Comparison of ENCODE assay signal across 37 cellular contexts in genomic region chr1:11869104-11869503, GRCh38. TPM values are rescaled to one million over a fixed set of nuclear protein-coding genes. Genes with fewer than 3 reads are reported as not detected.
"Had no signal": no experiment of that assay in that cellular context is flagged by ENCODE, and none has a peak within 500 bp of the region (broad histone marks: within the 10 kb centered on the region; RNA-seq: fewer than 3 reads in every experiment).

No MANE protein-coding gene starts in this region.

- FAIRE-seq: astrocyte, bronchial epithelial cell had no signal

- H3K4me1 ChIP-seq: adrenal gland, ascending aorta, body of pancreas, breast epithelium had no signal

- H3K4me3 ChIP-seq: adrenal gland, ascending aorta, body of pancreas, breast epithelium, cardiac muscle cell had no signal

- H3K9me3 ChIP-seq: adrenal gland, ascending aorta, body of pancreas, breast epithelium had no signal

- H3K27me3 ChIP-seq: adrenal gland, ascending aorta, body of pancreas, brain microvascular endothelial cell, breast epithelium, cardiac muscle cell had no signal

- ATAC-seq: activated naive CD4-positive, alpha-beta T cell treated with anti-CD3 and anti-CD28 coated beads, Interleukin-2, amount 50 U/mL, for 72 hours; activated naive CD8-positive, alpha-beta T cell treated with anti-CD3 and anti-CD28 coated beads, Interleukin-2, amount 50 U/mL, for 24 hours; activated T-cell treated with anti-CD3 and anti-CD28 coated beads, Interleukin-2, amount 50 U/mL, for 4 hours; activated T-cell treated with anti-CD3 and anti-CD28 coated beads, Interleukin-2, amount 50 U/mL, for 72 hours; activated T-helper 17 cell treated with anti-CD3 and anti-CD28 coated beads, Interleukin-2, amount 50 U/mL, for 72 hours; body of pancreas had no signal

- H3K36me3 ChIP-seq: adrenal gland, ascending aorta, brain microvascular endothelial cell, breast epithelium, cardiac muscle cell had no signal

- H3K27ac ChIP-seq: adrenal gland, ascending aorta, body of pancreas, brain microvascular endothelial cell, breast epithelium, cardiac muscle cell had no signal

- DNase-seq: activated effector memory CD4-positive, alpha-beta T cell treated with anti-CD3 and anti-CD28 coated beads, Interleukin-2, amount 50 U/mL, for 16 hours; activated effector memory CD4-positive, alpha-beta T cell treated with Interleukin-2 at 50 U/mL for 16 hours; activated gamma-delta T cell; activated gamma-delta T cell treated with Interleukin-2 at 50 U/mL for 16 hours; activated naive CD4-positive, alpha-beta T cell; activated naive CD4-positive, alpha-beta T cell treated with anti-CD3 and anti-CD28 coated beads for 36 hours; activated naive CD4-positive, alpha-beta T cell treated with anti-CD3 and anti-CD28 coated beads, Interleukin-2, amount 10 ng/mL, durations not matched to agents 7 days and 5 days; activated naive CD4-positive, alpha-beta T cell treated with anti-CD3 and anti-CD28 coated beads, Interleukin-2, amount 50 U/mL, for 16 hours; activated naive CD4-positive, alpha-beta T cell treated with Interleukin-2 at 50 U/mL for 16 hours; activated naive CD8-positive, alpha-beta T cell treated with anti-CD3 and anti-CD28 coated beads for 36 hours; activated naive CD8-positive, alpha-beta T cell treated with anti-CD3 and anti-CD28 coated beads, Interleukin-2, amount 10 ng/mL, durations not matched to agents 7 days and 5 days; activated naive CD8-positive, alpha-beta T cell treated with anti-CD3 and anti-CD28 coated beads, Interleukin-2, amount 50 U/mL, for 24 hours; activated T-cell treated with anti-CD3 and anti-CD28 coated beads, Interleukin-2, amount 50 U/mL, for 24 hours; activated T-cell treated with anti-CD3 and anti-CD28 coated beads, Interleukin-2, amount 50 U/mL, for 4 hours; activated T-cell treated with anti-CD3 and anti-CD28 coated beads, Interleukin-2, amount 50 U/mL, for 48 hours; activated T-cell treated with anti-CD3 and anti-CD28 coated beads, Interleukin-2, amount 50 U/mL, for 72 hours; adrenal gland; amniotic stem cell; amygdala; anterior cingulate cortex; aorta; body of pancreas; brain microvascular endothelial cell; caudate nucleus; central memory CD4-positive, alpha-beta T cell; cerebellar nuclear complex had no signal

RNA-seq across cellular contexts. Expression of gene NPPB, which starts 10.4 kb away (rescaled TPM):
- total RNA-seq: activated naive CD4-positive, alpha-beta T cell treated with anti-CD3 and anti-CD28 coated beads for 36 hours; activated naive CD4-positive, alpha-beta T cell treated with anti-CD3 and anti-CD28 coated beads, Interleukin-2, amount 50 U/mL, for 72 hours; activated naive CD8-positive, alpha-beta T cell treated with anti-CD3 and anti-CD28 coated beads for 36 hours; activated naive CD8-positive, alpha-beta T cell treated with anti-CD3 and anti-CD28 coated beads, Interleukin-2, amount 10 ng/mL, durations not matched to agents 7 days and 5 days; activated T-cell treated with anti-CD3 and anti-CD28 coated beads, Interleukin-2, amount 50 U/mL, for 4 hours; activated T-cell treated with anti-CD3 and anti-CD28 coated beads, Interleukin-2, amount 50 U/mL, for 72 hours; activated T-helper 1 cell treated with anti-CD3 and anti-CD28 coated beads, Interleukin-12 subunit alpha, Interleukin-12 subunit beta, Interleukin-2, Interleukin-4 antibody, amounts not matched to agents 30 ng/mL and 10 ng/mL and 1 ng/mL, durations not matched to agents 14 hours and 24 hours and 36 hours; activated T-helper 17 cell treated with anti-CD3 and anti-CD28 coated beads, Interleukin-2, amount 50 U/mL, for 72 hours; activated T-helper 2 cell treated with anti-CD3 and anti-CD28 coated beads, Interferon-gamma antibody, Interleukin-2, Interleukin-4, amounts not matched to agents 10 μg/mL and 5 μg/mL and 100 μg/mL, durations not matched to agents 14 hours and 24 hours and 36 hours; adrenal gland; aorta; ascending aorta; body of pancreas; breast epithelium; bronchial epithelial cell; cerebellum; chondrocyte had no signal

RNA-seq across cellular contexts. Expression of gene NPPA, which starts 21.5 kb away (rescaled TPM):
- total RNA-seq: activated naive CD4-positive, alpha-beta T cell treated with anti-CD3 and anti-CD28 coated beads for 36 hours; activated naive CD4-positive, alpha-beta T cell treated with anti-CD3 and anti-CD28 coated beads, Interleukin-2, amount 50 U/mL, for 72 hours; activated naive CD8-positive, alpha-beta T cell treated with anti-CD3 and anti-CD28 coated beads for 36 hours; activated naive CD8-positive, alpha-beta T cell treated with anti-CD3 and anti-CD28 coated beads, Interleukin-2, amount 10 ng/mL, durations not matched to agents 7 days and 5 days; activated T-cell treated with anti-CD3 and anti-CD28 coated beads, Interleukin-2, amount 50 U/mL, for 4 hours; activated T-cell treated with anti-CD3 and anti-CD28 coated beads, Interleukin-2, amount 50 U/mL, for 72 hours; activated T-helper 1 cell treated with anti-CD3 and anti-CD28 coated beads, Interleukin-12 subunit alpha, Interleukin-12 subunit beta, Interleukin-2, Interleukin-4 antibody, amounts not matched to agents 30 ng/mL and 10 ng/mL and 1 ng/mL, durations not matched to agents 14 hours and 24 hours and 36 hours; activated T-helper 17 cell treated with anti-CD3 and anti-CD28 coated beads, Interleukin-2, amount 50 U/mL, for 72 hours; activated T-helper 2 cell treated with anti-CD3 and anti-CD28 coated beads, Interferon-gamma antibody, Interleukin-2, Interleukin-4, amounts not matched to agents 10 μg/mL and 5 μg/mL and 100 μg/mL, durations not matched to agents 14 hours and 24 hours and 36 hours; adrenal gland; ascending aorta; astrocyte; bronchial epithelial cell; chondrocyte had no signal
